ENCODE assay signal across 1 cellular context in the genomic region with DNA sequence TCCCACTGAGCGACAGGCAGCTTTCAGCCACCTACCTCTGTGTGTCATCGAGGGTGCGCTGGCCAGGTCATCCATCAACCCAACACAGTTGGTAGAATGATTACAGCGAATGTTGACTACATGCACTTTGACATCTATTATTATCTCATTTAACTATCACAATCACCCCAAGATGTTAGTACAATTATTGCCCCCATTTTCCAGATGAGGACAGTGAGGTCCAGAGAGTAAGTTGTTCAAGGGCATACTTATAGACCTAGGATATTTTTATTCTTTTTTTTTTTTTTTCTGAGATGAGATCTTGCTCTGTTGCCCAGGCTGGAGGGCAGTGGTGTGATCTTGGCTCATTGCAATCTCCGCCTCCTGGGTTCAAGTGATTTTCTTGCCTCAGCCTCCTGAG.
TF ChIP-seq lines count a peak whose summit lies in the region.

No MANE protein-coding gene starts in this region.

TF ChIP-seq in HepG2, 621 proteins besides CTCF, POLR2A, EP300 and RAD21:
- TF ChIP-seq ZNF629 (CRISPR knock-in tag; conservative IDR thresholded peaks at IDR 0.05) (peak; percentile 66), SALL2 (CRISPR knock-in tag; IDR thresholded peaks at IDR 0.05) (no peak)
TF ChIP-seq in HepG2: peak in this region for 1.
